17 cellular contexts compared by ENCODE assay signal in the genomic region with DNA sequence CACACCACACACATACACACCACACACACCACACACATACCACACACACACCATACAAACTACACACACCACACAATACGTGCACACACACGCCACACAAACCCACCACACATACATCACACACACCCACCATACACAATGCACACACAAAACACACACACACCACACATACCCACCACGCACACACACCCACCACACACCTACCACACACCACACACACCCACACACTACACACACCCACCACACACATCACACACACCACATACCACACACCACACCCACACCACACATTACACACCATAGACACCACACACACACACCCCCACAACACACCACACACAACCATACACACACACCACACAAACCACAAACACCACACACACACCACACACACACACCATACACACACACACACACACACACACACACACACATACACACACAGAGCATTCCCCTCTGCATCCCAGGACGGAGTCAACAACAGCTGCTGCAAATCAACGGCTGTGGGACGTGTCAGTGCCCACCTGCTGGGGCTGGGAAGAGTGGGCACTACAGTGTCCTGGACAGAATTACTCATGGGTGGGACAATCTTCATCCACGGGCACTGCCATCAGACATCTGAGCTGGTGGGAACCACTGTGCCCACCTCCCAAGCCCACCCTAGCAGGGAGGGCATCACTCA. TPM values are rescaled to one million over a fixed set of nuclear protein-coding genes. Genes with fewer than 3 reads are reported as not detected.
DNase-seq lines count a peak whose midpoint lies in the region; ATAC-seq, FAIRE-seq and TF ChIP-seq lines count a peak whose summit lies in the region.
"Had no signal": no experiment of that assay in that cellular context is flagged by ENCODE, and none has a peak within 500 bp of the region (broad histone marks: within the 10 kb centered on the region; RNA-seq: fewer than 3 reads in every experiment).

No MANE protein-coding gene starts in this region.

- H3K4me3 ChIP-seq in HepG2 (replicated peaks in 1 of 3; ENCODE audit: insufficient read depth in 1 of 3, low read depth in 2 of 3, low read length in 3 of 3), result no peak overlapping the region
- H3K4me3 ChIP-seq in right lobe of liver, result no peak overlapping the region
- H3K4me3 ChIP-seq in keratinocyte (ENCODE audit: control insufficient read depth in 2 of 3, extremely low read depth in 1 of 3, insufficient read depth in 2 of 3, low read depth in 1 of 3, low read length in 3 of 3), result no peak overlapping the region
- no peak overlapping the region for H3K4me3 ChIP-seq in lower lobe of right lung
- H3K4me3 ChIP-seq: SJSA1 had no signal

- H4K20me1 ChIP-seq in HepG2 (ENCODE audit: insufficient read depth, low read length) (no peaks in the 10 kb centered on the region), keratinocyte (ENCODE audit: control insufficient read depth, extremely low read depth, insufficient read depth, low read length) (peaks cover 19% of the 10 kb centered on the region)

- H3K9ac ChIP-seq in HepG2 (ENCODE audit: insufficient read depth, low read depth, low read length) (no peak overlapping the region), keratinocyte (ENCODE audit: control insufficient read depth, extremely low read depth, insufficient read depth, low read length) (no peak overlapping the region)

- TF ChIP-seq POLR2A in HepG2 (IDR thresholded peaks at IDR 0.05; ENCODE audit: insufficient read depth in 1 of 2, low read depth in 2 of 2, low read length in 2 of 2), result no peak
- TF ChIP-seq POLR2A in right lobe of liver (IDR thresholded peaks at IDR 0.05), result no peak

- H3K4me1 Mint-ChIP-seq in stimulated activated naive B cell treated with anti-CD40 and anti-IgM and Interleukin-4, amounts not matched to agents 10 μg/mL and 1 μg/mL and 100 μg/mL, for 72 hours, result peaks cover 74 to 87% of the 10 kb centered on the region in 2 donors

- ATAC-seq in HepG2 (no peak), right lobe of liver (no peak), lower lobe of right lung (no peak)
- no peak for ATAC-seq in stimulated activated naive B cell treated with anti-CD40 and anti-IgM and Interleukin-4, amounts not matched to agents 10 μg/mL and 1 μg/mL and 100 μg/mL, for 72 hours (replicated peaks)
- ATAC-seq: PC-3, right cardiac atrium had no signal

- TF ChIP-seq RAD21 in HepG2 (CRISPR knock-in tag; IDR thresholded peaks at IDR 0.05), result no peak

- WGBS in HepG2 (ENCODE audit: low lambda C conversion rate), result 29% methylated on average over 6 of the region's 7 CpGs
- 90% methylated on average over 6 of the region's 7 CpGs for WGBS in right lobe of liver (ENCODE audit: insufficient coverage, low coverage, low lambda C conversion rate, missing lambda C conversion rate)

- H3K9me1 ChIP-seq in keratinocyte (ENCODE audit: control insufficient read depth, extremely low read depth, insufficient read depth, low read length), result no peaks in the 10 kb centered on the region

- POLR2A ChIA-PET in HepG2 (lab: Yijun Ruan, JAX), result no interaction called here
- POLR2A ChIA-PET in RWPE1 (lab: Yijun Ruan, JAX; ENCODE audit: low non-redundant PET), result no interaction called here

- H3K27me3 ChIP-seq in HepG2 (ENCODE audit: control insufficient read depth in 1 of 2, insufficient read depth in 2 of 2, low read length in 2 of 2) (peaks cover 5 to 38% of the 10 kb centered on the region in 2 experiments; a peak in 3 of 5 replicates), right lobe of liver (no peaks in the 10 kb centered on the region), keratinocyte (ENCODE audit: control insufficient read depth, extremely low read depth, insufficient read depth, low read length) (no peaks in the 10 kb centered on the region), lower lobe of right lung (ENCODE audit: low read depth) (no peaks in the 10 kb centered on the region)
- H3K27me3 ChIP-seq: SJSA1 had no signal

- H3K9me3 ChIP-seq in HepG2 (ENCODE audit: low read length) (no peaks in the 10 kb centered on the region), right lobe of liver (no peaks in the 10 kb centered on the region), keratinocyte (ENCODE audit: control insufficient read depth, low read depth, low read length) (no peaks in the 10 kb centered on the region), lower lobe of right lung (no peaks in the 10 kb centered on the region)
- H3K9me3 ChIP-seq: SJSA1 had no signal

- TF ChIP-seq EP300 in HepG2 (IDR thresholded peaks at IDR 0.05; ENCODE audit: low read depth in 2 of 2, low read length in 2 of 2), result no peak
- no peak for TF ChIP-seq EP300 in HepG2 (CRISPR knock-in tag; IDR thresholded peaks at IDR 0.05; ENCODE audit: borderline replicate concordance)

- CTCF ChIA-PET in HepG2 (lab: Yijun Ruan, JAX; ENCODE audit: low intra/inter-chr PET ratio, low total read pairs), result no interaction called here
- CTCF ChIA-PET in RWPE1 (lab: Yijun Ruan, JAX), result interaction anchor here (0.9 to 1.8 kb wide), 3 partner anchors 15 to 169 kb away, joined by 3 to 13 read pairs (median 5); no protein-coding TSS in a partner anchor

- no peak overlapping the region for H3K4me2 ChIP-seq in HepG2 (ENCODE audit: low read depth, low read length)
- no peak overlapping the region for H3K4me2 ChIP-seq in keratinocyte (ENCODE audit: control insufficient read depth, extremely low read depth, insufficient read depth, low read depth, low read length)

- H3K4me3 Mint-ChIP-seq in stimulated activated naive B cell treated with anti-CD40 and anti-IgM and Interleukin-4, amounts not matched to agents 10 μg/mL and 1 μg/mL and 100 μg/mL, for 72 hours, result peak overlapping the region; percentile 78 to 83

- BruUV-seq in HepG2 (replicated peaks; lab: Mats Ljungman, UMichigan), result no TSS peak

- H3K79me2 ChIP-seq in HepG2 (ENCODE audit: insufficient read depth, low read length) (no peaks in the 10 kb centered on the region), keratinocyte (ENCODE audit: control insufficient read depth, insufficient read depth, low read length) (peaks cover 11% of the 10 kb centered on the region)

- no peak for DNase-seq in HepG2 (ENCODE audit: low spot score)
- DNase-seq in right lobe of liver, result no peak
- DNase-seq in RWPE1 (ENCODE audit: low spot score), result no peak
- no peak for DNase-seq in keratinocyte (ENCODE audit: low read depth, low spot score)
- no peak for DNase-seq in stimulated activated naive B cell treated with anti-CD40 and anti-IgM and Interleukin-4, amounts not matched to agents 10 μg/mL and 1 μg/mL and 100 μg/mL, for 72 hours
- DNase-seq in SKM-1 (lab: John Stamatoyannopoulos, UW; ENCODE audit: unreplicated experiment), result no peak
- DNase-seq in NCI-H748 (lab: John Stamatoyannopoulos, UW; ENCODE audit: unreplicated experiment), result no peak
- DNase-seq in lower lobe of right lung, result no peak
- DNase-seq: activated CD4-positive, CD25-positive, alpha-beta regulatory T cell; activated gamma-delta T cell treated with Interleukin-2 at 50 U/mL for 16 hours; cortex of kidney; foreskin melanocyte; NCI-H748 treated with DMSO at 0.1 percent for 48 hours; PC-3 had no signal

- no peaks in the 10 kb centered on the region for H3K9me3 Mint-ChIP-seq in stimulated activated naive B cell treated with anti-CD40 and anti-IgM and Interleukin-4, amounts not matched to agents 10 μg/mL and 1 μg/mL and 100 μg/mL, for 72 hours

- H3K27me3 Mint-ChIP-seq in stimulated activated naive B cell treated with anti-CD40 and anti-IgM and Interleukin-4, amounts not matched to agents 10 μg/mL and 1 μg/mL and 100 μg/mL, for 72 hours, result no peaks in the 10 kb centered on the region

- in situ Hi-C loops in HepG2 (cut with HindIII; ENCODE audit: extremely low pct_ligation_motif_present, low pct_unique_long_range_greater_than_20kb), result no loop called here

- H3K4me1 ChIP-seq in HepG2 (ENCODE audit: insufficient read depth, low read length), result no peaks in the 10 kb centered on the region
- H3K4me1 ChIP-seq in right lobe of liver, result no peaks in the 10 kb centered on the region
- peaks cover 16% of the 10 kb centered on the region for H3K4me1 ChIP-seq in keratinocyte (ENCODE audit: control insufficient read depth, extremely low read depth, insufficient read depth, low read length)
- H3K4me1 ChIP-seq in lower lobe of right lung, result peaks cover 52% of the 10 kb centered on the region
- H3K4me1 ChIP-seq: SJSA1 had no signal

- dilution Hi-C loops in keratinocyte (cut with MboI; ENCODE audit: extremely low pct_ligation_motif_present, low sequenced_read_pairs), result loop anchor here (25.0 kb wide), 1 partner anchor 395 kb away; no protein-coding TSS in a partner anchor

- peak overlapping the region; percentile 96 for H3K27ac Mint-ChIP-seq in stimulated activated naive B cell treated with anti-CD40 and anti-IgM and Interleukin-4, amounts not matched to agents 10 μg/mL and 1 μg/mL and 100 μg/mL, for 72 hours

- H3K27ac ChIP-seq in HepG2 (ENCODE audit: extremely low read length, insufficient read depth, low read length), result no peak overlapping the region
- H3K27ac ChIP-seq in right lobe of liver, result no peak overlapping the region
- H3K27ac ChIP-seq in RWPE1, result peak overlapping the region; percentile 70
- H3K27ac ChIP-seq in keratinocyte (ENCODE audit: control insufficient read depth, insufficient read depth, low read length), result no peak overlapping the region
- no peak overlapping the region for H3K27ac ChIP-seq in lower lobe of right lung
- H3K27ac ChIP-seq: SJSA1 had no signal

- H2AFZ ChIP-seq in HepG2 (ENCODE audit: low read length), result no peak overlapping the region
- H2AFZ ChIP-seq in keratinocyte (ENCODE audit: control insufficient read depth, low read length), result no peak overlapping the region

- H3K36me3 ChIP-seq in HepG2 (replicated peaks in 1 of 2; ENCODE audit: control insufficient read depth in 1 of 2, insufficient read depth in 2 of 2, low read length in 2 of 2), result no peaks in the 10 kb centered on the region
- H3K36me3 ChIP-seq in right lobe of liver, result no peaks in the 10 kb centered on the region
- H3K36me3 ChIP-seq in keratinocyte (ENCODE audit: control insufficient read depth in 2 of 2, extremely low read depth in 1 of 2, insufficient read depth in 2 of 2, low read length in 2 of 2), result peaks cover 7 to 8% of the 10 kb centered on the region in 2 experiments
- H3K36me3 ChIP-seq in lower lobe of right lung, result peaks cover 22% of the 10 kb centered on the region

- TF ChIP-seq CTCF in HepG2 (CRISPR knock-in tag; IDR thresholded peaks at IDR 0.05) (no peak), right lobe of liver (IDR thresholded peaks at IDR 0.05) (no peak), RWPE1 (conservative IDR thresholded peaks at IDR 0.05; ENCODE audit: low read depth) (no peak), keratinocyte (optimal IDR thresholded peaks at IDR 0.05 in 1 of 3, IDR thresholded peaks at IDR 0.05 in 1 of 3, conservative IDR thresholded peaks at IDR 0.05 in 1 of 3; ENCODE audit: extremely low read depth in 1 of 3, insufficient read depth in 2 of 3, low read length in 3 of 3) (no peak), lower lobe of right lung (IDR thresholded peaks at IDR 0.05) (no peak)

- H3K36me3 Mint-ChIP-seq in stimulated activated naive B cell treated with anti-CD40 and anti-IgM and Interleukin-4, amounts not matched to agents 10 μg/mL and 1 μg/mL and 100 μg/mL, for 72 hours, result peaks cover 48 to 68% of the 10 kb centered on the region in 2 donors

- peak; percentile 12 for FAIRE-seq in HepG2 (lab: Jason Lieb, UNC)
- peak; percentile 78 for FAIRE-seq in keratinocyte (lab: Jason Lieb, UNC)
- FAIRE-seq: H54 had no signal

- intact Hi-C loops in HepG2 (cut with micrococcal nuclease; ENCODE audit: unreplicated experiment) (no loop called here), right lobe of liver (cut with DNase I) (no loop called here), lower lobe of right lung (cut with DNase I) (no loop called here)

RNA-seq across cellular contexts. Expression of a gene that starts 8.5 kb away (rescaled TPM):
- total RNA-seq in HepG2 (2016; rRNA removed; fragmentation: Illumina TruSeq; extraction: Trizol), result not detected in 2 replicates
- not detected in 2 replicates for total RNA-seq in HepG2 (2016; cell fraction: cytosol; rRNA removed; fragmentation: Illumina TruSeq; extraction: Trizol; ENCODE audit: low read depth)
- total RNA-seq in HepG2 (2016; cell fraction: insoluble cytoplasmic fraction; rRNA removed; fragmentation: Illumina TruSeq; extraction: Trizol), result not detected in 2 replicates
- not detected in 2 replicates for total RNA-seq in HepG2 (2016; cell fraction: membrane; rRNA removed; fragmentation: Illumina TruSeq; extraction: Trizol)
- not detected in 2 replicates for total RNA-seq in HepG2 (2016; cell fraction: nucleus; rRNA removed; fragmentation: Illumina TruSeq; extraction: Trizol)
- polyA plus RNA-seq in HepG2 (2011; rRNA removed), result not detected in 2 replicates
- not detected in 2 replicates for polyA plus RNA-seq in HepG2 (2011; cell fraction: cytosol; rRNA removed)
- not detected in 2 replicates for polyA plus RNA-seq in HepG2 (2011; cell fraction: nucleus; rRNA removed)
- polyA plus RNA-seq in HepG2 (2012), result not detected in 2 replicates
- not detected in 2 replicates for polyA plus RNA-seq in HepG2 (2016; cell fraction: cytosol; fragmentation: Illumina TruSeq; extraction: Trizol; ENCODE audit: low read depth)
- polyA plus RNA-seq in HepG2 (2016; cell fraction: insoluble cytoplasmic fraction; fragmentation: Illumina TruSeq; extraction: Trizol; ENCODE audit: low read depth), result not detected in 2 replicates
- not detected in 2 replicates for polyA plus RNA-seq in HepG2 (2016; cell fraction: membrane; fragmentation: Illumina TruSeq; extraction: Trizol; ENCODE audit: low read depth)
- polyA plus RNA-seq in HepG2 (2016; cell fraction: nucleus; fragmentation: Illumina TruSeq; extraction: Trizol; ENCODE audit: insufficient read depth, low read depth), result not detected in 2 replicates
- 1.0 TPM in 1 of 2 replicates, not detected in the other for polyA minus RNA-seq in HepG2 (2011; rRNA and poly(A)+ RNA removed; ENCODE audit: low replicate concordance)
- not detected in 2 replicates for polyA minus RNA-seq in HepG2 (2011; cell fraction: cytosol; rRNA and poly(A)+ RNA removed)
- not detected in 2 replicates for polyA minus RNA-seq in HepG2 (2011; cell fraction: nucleus; rRNA and poly(A)+ RNA removed)
- 10 to 100 TPM in 4 of 6 experiments, 1 to 10 TPM in 2; 5.7 to 22.1 (median 12.2) TPM for total RNA-seq in right lobe of liver
- polyA plus RNA-seq in keratinocyte, result 13.2 to 23.4 TPM (median 21.4 TPM) in 3 replicates
- 5.1 TPM for polyA plus RNA-seq in keratinocyte (2011; ENCODE audit: low read depth)
- 22.7 and 46.1 TPM in 2 replicates for polyA plus RNA-seq in keratinocyte (2011; cell fraction: cytosol; rRNA removed)
- polyA plus RNA-seq in keratinocyte (2011; cell fraction: nucleus; rRNA removed), result 45.2 and 69.9 TPM in 2 replicates
- polyA plus RNA-seq in keratinocyte (2012; ENCODE audit: low replicate concordance), result 17.6 and 64.9 TPM in 2 replicates
- 30.6 to 101 TPM (median 32.7 TPM) in 3 replicates for polyA minus RNA-seq in keratinocyte
- polyA minus RNA-seq in keratinocyte (2011; cell fraction: cytosol; rRNA and poly(A)+ RNA removed), result 46.2 TPM
- polyA minus RNA-seq in keratinocyte (2011; cell fraction: nucleus; rRNA and poly(A)+ RNA removed), result 28.5 and 32.7 TPM in 2 replicates
- 103 TPM for total RNA-seq in lower lobe of right lung

Comparison
In these comparisons a context has a peak if more than half of its experiments do, and no peak if none do; other contexts are left out.
1. RNA of a gene that starts 8.5 kb away (total RNA-seq): 103 TPM in lower lobe of right lung (single experiment) and 5.7 to 22.1 TPM in right lobe of liver; not detected in HepG2; every median in the first group is over 4 times any median in the second.